In the genomic region with DNA sequence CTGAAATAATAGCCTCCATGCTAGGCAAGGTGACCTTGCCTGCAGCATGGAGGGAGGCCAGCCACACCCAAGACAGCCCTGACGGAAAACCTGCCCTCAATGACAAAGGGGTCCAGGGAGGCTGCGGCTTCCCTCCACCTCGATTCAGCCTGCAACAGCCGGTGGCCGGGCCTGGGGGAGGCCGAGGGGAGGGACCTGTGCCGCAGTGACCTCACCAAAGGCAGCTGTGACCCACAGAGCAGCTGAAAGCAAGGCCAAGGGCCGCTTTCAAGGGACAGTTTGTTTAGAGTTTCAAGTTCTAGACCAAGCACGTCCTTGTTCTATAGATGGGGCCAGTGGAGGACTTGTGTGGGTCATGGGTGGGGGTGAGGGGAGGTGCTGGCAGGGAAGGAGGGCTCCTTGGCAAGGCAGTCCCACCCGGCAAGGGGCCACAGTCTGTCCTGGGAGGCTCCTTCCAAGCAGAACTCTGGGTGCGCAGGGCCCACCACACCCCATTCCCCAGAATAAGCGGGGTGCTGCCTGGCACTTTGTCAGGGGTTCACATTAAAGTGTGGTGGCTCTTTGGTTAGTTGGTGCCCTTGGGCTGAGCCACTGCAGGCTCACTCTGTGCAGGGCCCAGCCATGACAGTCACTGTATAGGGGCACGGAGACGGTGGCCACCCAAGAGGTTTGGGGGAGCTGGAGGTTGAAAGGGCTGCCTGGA, we compare ENCODE assay signal across 13 cellular contexts.
DNase-seq lines count a peak whose midpoint lies in the region; ATAC-seq, FAIRE-seq and TF ChIP-seq lines count a peak whose summit lies in the region.
"Had no signal": no experiment of that assay in that cellular context is flagged by ENCODE, and none has a peak within 500 bp of the region (broad histone marks: within the 10 kb centered on the region; RNA-seq: fewer than 3 reads in every experiment).

No MANE protein-coding gene starts in this region.

- H4K20me1 ChIP-seq in GM23248 (ENCODE audit: insufficient read depth): no peaks in the 10 kb centered on the region
- H4K20me1 ChIP-seq in HepG2 (ENCODE audit: insufficient read depth, low read length): peaks cover 3% of the 10 kb centered on the region; the same call in 1 of the 2 replicates
- H4K20me1 ChIP-seq in MM.1S (ENCODE audit: insufficient read depth, low read length): no peaks in the 10 kb centered on the region

- BruUV-seq in HepG2 (replicated peaks; lab: Mats Ljungman, UMichigan): no TSS peak

- in situ Hi-C loops in GM23248 (cut with MboI) (no loop called here), HepG2 (cut with HindIII; ENCODE audit: extremely low pct_ligation_motif_present, low pct_unique_long_range_greater_than_20kb) (no loop called here)

- TF ChIP-seq POLR2A in breast epithelium (IDR thresholded peaks at IDR 0.05) (no peak), HepG2 (IDR thresholded peaks at IDR 0.05; ENCODE audit: insufficient read depth in 1 of 2, low read depth in 2 of 2, low read length in 2 of 2) (no peak)

- H3K9me2 ChIP-seq in GM23248 (ENCODE audit: insufficient read depth): no peaks in the 10 kb centered on the region
- no peaks in the 10 kb centered on the region for H3K9me2 ChIP-seq in MM.1S (replicated peaks; ENCODE audit: insufficient read depth, low read length)

- H3K27me3 ChIP-seq in GM23248 (replicated peaks; ENCODE audit: insufficient read depth) (no peaks in the 10 kb centered on the region), breast epithelium (no peaks in the 10 kb centered on the region), HepG2 (ENCODE audit: control insufficient read depth in 1 of 2, insufficient read depth in 2 of 2, low read length in 2 of 2) (no peaks in the 10 kb centered on the region; a peak in 1 of 5 replicates), skeletal muscle tissue (ENCODE audit: control insufficient read depth in 3 of 3, insufficient read depth in 3 of 3, low read length in 3 of 3) (no peaks in the 10 kb centered on the region), MM.1S (replicated peaks; ENCODE audit: insufficient read depth, low read length) (no peaks in the 10 kb centered on the region)

- no peak for FAIRE-seq in HepG2 (lab: Jason Lieb, UNC)

- H2AFZ ChIP-seq in GM23248 (no peak overlapping the region), HepG2 (ENCODE audit: low read length) (no peak overlapping the region), MM.1S (ENCODE audit: low read length) (no peak overlapping the region)

- CTCF ChIA-PET in HepG2 (lab: Yijun Ruan, JAX; ENCODE audit: low intra/inter-chr PET ratio, low total read pairs): no interaction called here
- CTCF ChIA-PET in activated CD4-positive, alpha-beta T cell treated with anti-CD3 and anti-CD28 coated beads for 36 hours (lab: Charles Lee): no interaction called here

- ATAC-seq in HepG2 (peak; percentile 21), GM18519 (IDR thresholded peaks at IDR 0.05; ENCODE audit: low FRiP score, unreplicated experiment) (no peak), HG03108 (IDR thresholded peaks at IDR 0.05; ENCODE audit: unreplicated experiment) (no peak)
- no peak for ATAC-seq in activated CD4-positive, alpha-beta T cell treated with anti-CD3 and anti-CD28 coated beads for 36 hours

- H3K4me2 ChIP-seq in GM23248 (ENCODE audit: unreplicated experiment) (peak overlapping the region; percentile 63), HepG2 (ENCODE audit: low read depth, low read length) (no peak overlapping the region), MM.1S (ENCODE audit: low read depth, low read length) (no peak overlapping the region)

- POLR2A ChIA-PET in HepG2 (lab: Yijun Ruan, JAX): no interaction called here
- POLR2A ChIA-PET in activated CD4-positive, alpha-beta T cell treated with anti-CD3 and anti-CD28 coated beads for 36 hours (lab: Charles Lee): no interaction called here

- H3K4me3 ChIP-seq in GM23248: no peak overlapping the region
- no peak overlapping the region for H3K4me3 ChIP-seq in breast epithelium
- H3K4me3 ChIP-seq in HepG2 (replicated peaks in 1 of 3; ENCODE audit: insufficient read depth in 1 of 3, low read depth in 2 of 3, low read length in 3 of 3): no peak overlapping the region
- H3K4me3 ChIP-seq in skeletal muscle tissue (ENCODE audit: low read length in 3 of 3): no peak overlapping the region
- H3K4me3 ChIP-seq in MM.1S (ENCODE audit: low read length): no peak overlapping the region

- H3K27ac ChIP-seq in GM23248 (peak overlapping the region; percentile 86), breast epithelium (peak overlapping the region; percentile 33 to 70), HepG2 (ENCODE audit: extremely low read length, insufficient read depth, low read length) (no peak overlapping the region), skeletal muscle tissue (ENCODE audit: low read depth, low read length) (peak overlapping the region; percentile 79), MM.1S (ENCODE audit: low read length) (no peak overlapping the region)

- H3F3A ChIP-seq in GM23248 (ENCODE audit: insufficient read depth) (peaks cover 56% of the 10 kb centered on the region), MM.1S (ENCODE audit: insufficient read depth, low read length) (no peaks in the 10 kb centered on the region)

- H3K36me3 Mint-ChIP-seq in activated CD4-positive, alpha-beta T cell treated with anti-CD3 and anti-CD28 coated beads for 36 hours (ENCODE audit: low read depth): no peaks in the 10 kb centered on the region

- no peaks in the 10 kb centered on the region for H3K27me3 Mint-ChIP-seq in activated CD4-positive, alpha-beta T cell treated with anti-CD3 and anti-CD28 coated beads for 36 hours
- H3K27me3 Mint-ChIP-seq: CD4-positive, alpha-beta T cell; central memory CD8-positive, alpha-beta T cell had no signal

- H3K4me1 Mint-ChIP-seq in activated CD4-positive, alpha-beta T cell treated with anti-CD3 and anti-CD28 coated beads for 36 hours: peaks cover 8% of the 10 kb centered on the region

- no peaks in the 10 kb centered on the region for H3K9me3 Mint-ChIP-seq in activated CD4-positive, alpha-beta T cell treated with anti-CD3 and anti-CD28 coated beads for 36 hours (ENCODE audit: low read depth)
- H3K9me3 Mint-ChIP-seq: CD4-positive, alpha-beta T cell; central memory CD8-positive, alpha-beta T cell; T-helper 2 cell treated with Interferon-gamma antibody and Interleukin-4, amounts not matched to agents 5 μg/mL and 100 μg/mL, for 36 hours had no signal

- TF ChIP-seq CTCF in breast epithelium (IDR thresholded peaks at IDR 0.05) (no peak), HepG2 (CRISPR knock-in tag; IDR thresholded peaks at IDR 0.05) (no peak), MM.1S (IDR thresholded peaks at IDR 0.05; ENCODE audit: low read length) (no peak)

- intact Hi-C loops in breast epithelium (cut with DNase I; ENCODE audit: low total_unique reads): no loop called here
- intact Hi-C loops in HepG2 (cut with micrococcal nuclease; ENCODE audit: unreplicated experiment): no loop called here
- intact Hi-C loops in activated CD4-positive, alpha-beta T cell treated with anti-CD3 and anti-CD28 coated beads for 36 hours (cut with DNase I, micrococcal nuclease): no loop called here

- no peak overlapping the region for H3K27ac Mint-ChIP-seq in activated CD4-positive, alpha-beta T cell treated with anti-CD3 and anti-CD28 coated beads for 36 hours
- H3K27ac Mint-ChIP-seq: CD4-positive, alpha-beta T cell; T-helper 2 cell treated with Interferon-gamma antibody and Interleukin-4, amounts not matched to agents 5 μg/mL and 100 μg/mL, for 36 hours had no signal

- H3K4me3 Mint-ChIP-seq in activated CD4-positive, alpha-beta T cell treated with anti-CD3 and anti-CD28 coated beads for 36 hours: no peak overlapping the region
- H3K4me3 Mint-ChIP-seq: CD4-positive, alpha-beta T cell; central memory CD8-positive, alpha-beta T cell; T-helper 2 cell treated with Interferon-gamma antibody and Interleukin-4, amounts not matched to agents 5 μg/mL and 100 μg/mL, for 36 hours had no signal

- TF ChIP-seq RAD21 in HepG2 (CRISPR knock-in tag; IDR thresholded peaks at IDR 0.05): no peak

- TF ChIP-seq EP300 in HepG2 (IDR thresholded peaks at IDR 0.05; ENCODE audit: low read depth in 2 of 2, low read length in 2 of 2) (no peak), HepG2 (CRISPR knock-in tag; IDR thresholded peaks at IDR 0.05; ENCODE audit: borderline replicate concordance) (no peak)

- DNase-seq in GM23248: no peak
- peak in 1 of 2 donors; percentile 39 for DNase-seq in breast epithelium (ENCODE audit: low spot score in 2 of 2)
- DNase-seq in HepG2 (ENCODE audit: low spot score): no peak
- DNase-seq in MM.1S: no peak
- DNase-seq in activated CD4-positive, alpha-beta T cell treated with anti-CD3 and anti-CD28 coated beads for 36 hours: no peak
- DNase-seq: activated CD8-positive, alpha-beta memory T cell treated with anti-CD3 and anti-CD28 coated beads, Interleukin-2, amount 50 U/mL, for 48 hours; CD4-positive, alpha-beta T cell; NCI-H524 had no signal

- no peaks in the 10 kb centered on the region for H3K9me3 ChIP-seq in GM23248 (ENCODE audit: low read depth)
- no peaks in the 10 kb centered on the region for H3K9me3 ChIP-seq in breast epithelium
- no peaks in the 10 kb centered on the region for H3K9me3 ChIP-seq in HepG2 (ENCODE audit: low read length)
- no peaks in the 10 kb centered on the region for H3K9me3 ChIP-seq in skeletal muscle tissue (ENCODE audit: control insufficient read depth in 3 of 3, low read length in 3 of 3)
- H3K9me3 ChIP-seq in MM.1S (replicated peaks; ENCODE audit: insufficient read depth, low read length): no peaks in the 10 kb centered on the region

- WGBS in GM23248 (ENCODE audit: low coverage in 1 of 2, low lambda C conversion rate in 2 of 2, missing lambda C conversion rate in 2 of 2), 2 experiments: 95 to 98% methylated on average over 14 of the region's 14 CpGs
- WGBS in HepG2 (ENCODE audit: low lambda C conversion rate): 94% methylated on average over 10 of the region's 14 CpGs

- H3K36me3 ChIP-seq in GM23248 (ENCODE audit: low read depth) (peaks cover 31% of the 10 kb centered on the region), breast epithelium (no peaks in the 10 kb centered on the region), HepG2 (replicated peaks in 1 of 2; ENCODE audit: control insufficient read depth in 1 of 2, insufficient read depth in 2 of 2, low read length in 2 of 2) (peaks cover 13 to 23% of the 10 kb centered on the region in 2 experiments; a peak in 4 of 5 replicates), skeletal muscle tissue (ENCODE audit: control insufficient read depth in 3 of 3, insufficient read depth in 3 of 3, low read length in 3 of 3) (peaks cover 13 to 16% (median 14%) of the 10 kb centered on the region in 3 donors), MM.1S (replicated peaks; ENCODE audit: insufficient read depth, low read length) (no peaks in the 10 kb centered on the region)

- H3K4me1 ChIP-seq in GM23248 (ENCODE audit: insufficient read depth) (peaks cover 45% of the 10 kb centered on the region), breast epithelium (peaks cover 7 to 9% of the 10 kb centered on the region in 2 donors), HepG2 (ENCODE audit: insufficient read depth, low read length) (peaks cover 18% of the 10 kb centered on the region), skeletal muscle tissue (ENCODE audit: control insufficient read depth in 3 of 3, insufficient read depth in 3 of 3, low read length in 3 of 3) (peaks cover 82 to 93% (median 93%) of the 10 kb centered on the region in 3 donors), MM.1S (ENCODE audit: low read length) (no peaks in the 10 kb centered on the region)

- H3K79me2 ChIP-seq in GM23248 (ENCODE audit: insufficient read depth): peaks cover 48% of the 10 kb centered on the region
- no peaks in the 10 kb centered on the region for H3K79me2 ChIP-seq in HepG2 (ENCODE audit: insufficient read depth, low read length)
- no peaks in the 10 kb centered on the region for H3K79me2 ChIP-seq in MM.1S (ENCODE audit: low read length)

- peak overlapping the region; percentile 47 for H3K9ac ChIP-seq in GM23248
- H3K9ac ChIP-seq in HepG2 (ENCODE audit: insufficient read depth, low read depth, low read length): no peak overlapping the region
- H3K9ac ChIP-seq in skeletal muscle tissue (ENCODE audit: low read depth in 1 of 3, low read length in 3 of 3): peak overlapping the region; percentile 32 to 72 (median 51)
- no peak overlapping the region for H3K9ac ChIP-seq in MM.1S (ENCODE audit: low read length)

Comparison
In these comparisons a context has a peak if more than half of its experiments do, and no peak if none do; other contexts are left out.
1. H3K27ac ChIP-seq: peak in GM23248 (single experiment), breast epithelium (2 of 2) and skeletal muscle tissue (single experiment); none in HepG2 (single experiment) and MM.1S (single experiment).
2. H3K9ac ChIP-seq: peak in GM23248 (single experiment) and skeletal muscle tissue (3 of 3); none in HepG2 (single experiment) and MM.1S (single experiment).